Comparison of ENCODE assay signal across 1 cellular context in the genomic region with DNA sequence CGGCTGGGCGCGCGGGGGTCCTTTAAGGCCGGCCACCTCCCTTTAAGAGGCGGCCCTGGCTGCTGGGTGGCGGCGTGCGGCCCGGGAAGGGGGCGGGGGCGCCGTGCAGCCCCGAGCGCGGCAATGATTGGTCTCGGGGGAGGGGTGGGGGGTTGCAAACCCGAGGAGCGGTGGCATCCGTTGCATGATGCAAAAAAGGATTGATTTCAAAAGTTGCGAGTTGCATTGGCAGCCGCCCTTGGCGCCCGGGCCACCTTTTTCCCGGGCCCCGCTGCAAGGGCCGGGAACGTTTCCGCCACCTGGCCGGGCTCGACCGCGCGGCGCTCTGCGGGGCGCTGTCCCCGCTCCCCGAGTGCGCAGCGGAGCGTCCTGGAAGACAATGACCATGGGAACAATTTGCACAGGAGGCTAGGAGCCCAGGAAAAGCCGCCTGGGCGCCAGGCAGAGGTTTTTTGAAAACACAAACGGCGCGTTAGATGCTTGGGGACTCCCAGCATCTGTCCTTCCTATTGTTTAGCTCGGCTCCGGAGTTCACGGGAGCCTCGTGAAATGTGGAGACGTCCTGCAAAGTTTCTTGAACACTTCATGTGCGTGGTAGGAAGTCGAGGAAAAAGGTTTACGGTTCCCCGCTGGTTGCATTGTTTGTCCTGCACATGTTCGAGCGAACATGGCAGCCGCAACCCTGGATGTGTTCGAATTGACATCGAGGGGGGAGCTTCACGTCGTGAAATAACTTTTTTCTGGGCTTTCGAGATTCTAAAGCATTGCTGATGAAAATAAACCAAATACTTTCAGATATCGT.
TF ChIP-seq lines count a peak whose summit lies in the region.

Gene SEPHS1, minus strand, starts transcription at position 78 of the 802 bp plus-strand sequence. CDS start 3,343 bp downstream, outside the sequence.

TF ChIP-seq in K562, 482 proteins besides CTCF, POLR2A, EP300 and RAD21 (continued from another document and continues in another):
- TF ChIP-seq, protein P1, sequence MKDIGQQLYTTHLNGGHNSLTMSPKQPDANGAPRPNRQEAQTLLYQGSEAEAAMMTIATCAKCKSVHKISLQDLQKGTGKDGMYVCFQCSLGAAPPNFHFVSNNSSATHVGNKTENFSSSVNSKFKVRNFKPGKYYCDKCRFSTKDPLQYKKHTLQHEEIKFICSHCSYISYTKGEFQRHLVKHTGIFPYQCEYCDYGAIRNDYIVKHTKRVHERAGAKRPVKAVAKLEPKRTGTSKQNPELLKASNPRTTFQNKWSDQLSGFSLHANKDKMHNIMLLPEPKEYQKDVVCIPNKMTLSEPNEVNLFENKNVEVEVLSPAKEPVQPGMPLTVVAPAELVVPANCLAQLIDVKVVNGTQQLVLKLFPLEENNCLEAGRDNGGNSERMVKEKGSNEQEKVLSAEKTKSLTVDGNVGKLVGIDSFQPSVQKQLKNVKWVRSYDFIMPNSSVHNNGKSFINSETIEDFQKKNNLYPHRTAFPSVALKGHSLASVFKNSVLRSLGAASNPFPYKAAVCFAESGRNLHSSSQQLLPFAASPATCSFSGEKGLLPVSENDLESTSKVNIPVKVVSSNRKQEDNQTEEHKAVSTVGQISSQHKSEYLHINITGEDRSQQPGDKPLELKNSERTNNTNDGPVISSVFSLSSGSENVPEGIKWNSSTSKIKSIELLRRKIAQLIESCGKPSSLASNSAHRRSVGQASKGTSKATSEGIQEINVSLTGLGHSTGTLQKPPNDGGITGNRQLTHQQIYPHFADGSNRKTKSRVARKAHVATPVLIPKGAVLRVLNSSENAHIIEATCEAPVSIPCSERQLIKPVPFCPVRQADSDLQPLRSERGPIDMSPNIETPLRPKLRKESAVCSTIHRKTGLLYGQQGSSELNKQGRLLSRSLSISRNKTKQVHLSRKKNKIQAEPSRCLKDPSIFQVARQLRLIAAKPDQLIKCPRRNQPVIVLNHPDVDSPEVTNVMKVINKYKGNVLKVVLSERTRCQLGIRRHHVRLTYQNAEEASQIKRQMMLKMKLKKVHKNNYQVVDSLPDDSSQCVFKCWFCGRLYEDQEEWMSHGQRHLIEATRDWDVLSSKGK (CRISPR knock-in tag; IDR thresholded peaks at IDR 0.05), result no peak
- TF ChIP-seq, protein P2, sequence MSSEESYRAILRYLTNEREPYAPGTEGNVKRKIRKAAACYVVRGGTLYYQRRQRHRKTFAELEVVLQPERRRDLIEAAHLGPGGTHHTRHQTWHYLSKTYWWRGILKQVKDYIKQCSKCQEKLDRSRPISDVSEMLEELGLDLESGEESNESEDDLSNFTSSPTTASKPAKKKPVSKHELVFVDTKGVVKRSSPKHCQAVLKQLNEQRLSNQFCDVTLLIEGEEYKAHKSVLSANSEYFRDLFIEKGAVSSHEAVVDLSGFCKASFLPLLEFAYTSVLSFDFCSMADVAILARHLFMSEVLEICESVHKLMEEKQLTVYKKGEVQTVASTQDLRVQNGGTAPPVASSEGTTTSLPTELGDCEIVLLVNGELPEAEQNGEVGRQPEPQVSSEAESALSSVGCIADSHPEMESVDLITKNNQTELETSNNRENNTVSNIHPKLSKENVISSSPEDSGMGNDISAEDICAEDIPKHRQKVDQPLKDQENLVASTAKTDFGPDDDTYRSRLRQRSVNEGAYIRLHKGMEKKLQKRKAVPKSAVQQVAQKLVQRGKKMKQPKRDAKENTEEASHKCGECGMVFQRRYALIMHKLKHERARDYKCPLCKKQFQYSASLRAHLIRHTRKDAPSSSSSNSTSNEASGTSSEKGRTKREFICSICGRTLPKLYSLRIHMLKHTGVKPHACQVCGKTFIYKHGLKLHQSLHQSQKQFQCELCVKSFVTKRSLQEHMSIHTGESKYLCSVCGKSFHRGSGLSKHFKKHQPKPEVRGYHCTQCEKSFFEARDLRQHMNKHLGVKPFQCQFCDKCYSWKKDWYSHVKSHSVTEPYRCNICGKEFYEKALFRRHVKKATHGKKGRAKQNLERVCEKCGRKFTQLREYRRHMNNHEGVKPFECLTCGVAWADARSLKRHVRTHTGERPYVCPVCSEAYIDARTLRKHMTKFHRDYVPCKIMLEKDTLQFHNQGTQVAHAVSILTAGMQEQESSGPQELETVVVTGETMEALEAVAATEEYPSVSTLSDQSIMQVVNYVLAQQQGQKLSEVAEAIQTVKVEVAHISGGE (CRISPR knock-in tag; IDR thresholded peaks at IDR 0.05), result peak in 1 of 3 experiments; percentile 13; a peak in 1 of 6 replicates
- TF ChIP-seq ZFP1 (CRISPR knock-in tag; IDR thresholded peaks at IDR 0.05) (no peak), ETS1 (conservative IDR thresholded peaks at IDR 0.05; ENCODE audit: control insufficient read depth, low read depth, low read length) (no peak; the same call in 1 of the 2 replicates), ZNF384 (IDR thresholded peaks at IDR 0.05; ENCODE audit: low read depth, low read length) (no peak), ZNF121 (CRISPR knock-in tag; conservative IDR thresholded peaks at IDR 0.05) (no peak), WHSC1 (IDR thresholded peaks at IDR 0.05; ENCODE audit: low read length) (no peak), ARID1B (IDR thresholded peaks at IDR 0.05) (no peak), UBTF (IDR thresholded peaks at IDR 0.05; ENCODE audit: borderline replicate concordance in 1 of 2, low read depth in 2 of 2, low read length in 2 of 2) (peak; percentile 70 to 80; a peak in 3 of 4 replicates), SAP30 (IDR thresholded peaks at IDR 0.05; ENCODE audit: borderline replicate concordance, insufficient read depth, low read depth, low read length, poor library complexity, severe bottlenecking) (peak; percentile 83), ZC3H11A (IDR thresholded peaks at IDR 0.05; ENCODE audit: low read depth, low read length) (no peak), E2F5 (CRISPR knock-in tag; IDR thresholded peaks at IDR 0.05) (no peak), GATAD2B (IDR thresholded peaks at IDR 0.05; ENCODE audit: borderline replicate concordance) (no peak), SMARCB1 (IDR thresholded peaks at IDR 0.05; ENCODE audit: insufficient read length, low read depth) (no peak), ZNF217 (CRISPR knock-in tag; IDR thresholded peaks at IDR 0.05) (no peak), BHLHE40 (IDR thresholded peaks at IDR 0.05; ENCODE audit: low read length) (no peak), LEF1 (IDR thresholded peaks at IDR 0.05) (no peak), FOXK2 (conservative IDR thresholded peaks at IDR 0.05 in 1 of 2, IDR thresholded peaks at IDR 0.05 in 1 of 2; ENCODE audit: low read depth in 2 of 2) (no peak), ZBTB34 (CRISPR knock-in tag; IDR thresholded peaks at IDR 0.05) (no peak), TSC22D4 (tag; IDR thresholded peaks at IDR 0.05) (no peak), LARP7 (IDR thresholded peaks at IDR 0.05) (no peak), ZNF124 (CRISPR knock-in tag; IDR thresholded peaks at IDR 0.05) (no peak), KDM4B (IDR thresholded peaks at IDR 0.05; ENCODE audit: borderline replicate concordance in 2 of 2, low read depth in 1 of 2) (peak in 1 of 2 experiments; percentile 35; a peak in 1 of 4 replicates), KAT7 (CRISPR knock-in tag; IDR thresholded peaks at IDR 0.05; ENCODE audit: borderline replicate concordance) (no peak), ZNF232 (CRISPR knock-in tag; IDR thresholded peaks at IDR 0.05) (no peak), CREB5 (CRISPR knock-in tag; IDR thresholded peaks at IDR 0.05) (no peak), PHTF2 (CRISPR knock-in tag; IDR thresholded peaks at IDR 0.05) (no peak), MTA1 (IDR thresholded peaks at IDR 0.05; ENCODE audit: borderline replicate concordance) (no peak), XRCC4 (IDR thresholded peaks at IDR 0.05; ENCODE audit: extremely low read depth, insufficient read depth, insufficient read length) (no peak), ZBED1 (IDR thresholded peaks at IDR 0.05) (no peak), ZFP36 (IDR thresholded peaks at IDR 0.05; ENCODE audit: low read depth, low read length, partially characterized antibody) (no peak), ERF (CRISPR knock-in tag; IDR thresholded peaks at IDR 0.05) (no peak), ZKSCAN8 (CRISPR knock-in tag; IDR thresholded peaks at IDR 0.05) (no peak), NCOA1 (IDR thresholded peaks at IDR 0.05; ENCODE audit: low read depth) (no peak), TAF9B (IDR thresholded peaks at IDR 0.05; ENCODE audit: partially characterized antibody) (no peak), PHB (CRISPR knock-in tag; IDR thresholded peaks at IDR 0.05) (no peak), NR2F6 (CRISPR knock-in tag; IDR thresholded peaks at IDR 0.05) (no peak)
- TF ChIP-seq, protein P3, sequence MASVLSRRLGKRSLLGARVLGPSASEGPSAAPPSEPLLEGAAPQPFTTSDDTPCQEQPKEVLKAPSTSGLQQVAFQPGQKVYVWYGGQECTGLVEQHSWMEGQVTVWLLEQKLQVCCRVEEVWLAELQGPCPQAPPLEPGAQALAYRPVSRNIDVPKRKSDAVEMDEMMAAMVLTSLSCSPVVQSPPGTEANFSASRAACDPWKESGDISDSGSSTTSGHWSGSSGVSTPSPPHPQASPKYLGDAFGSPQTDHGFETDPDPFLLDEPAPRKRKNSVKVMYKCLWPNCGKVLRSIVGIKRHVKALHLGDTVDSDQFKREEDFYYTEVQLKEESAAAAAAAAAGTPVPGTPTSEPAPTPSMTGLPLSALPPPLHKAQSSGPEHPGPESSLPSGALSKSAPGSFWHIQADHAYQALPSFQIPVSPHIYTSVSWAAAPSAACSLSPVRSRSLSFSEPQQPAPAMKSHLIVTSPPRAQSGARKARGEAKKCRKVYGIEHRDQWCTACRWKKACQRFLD (CRISPR knock-in tag; IDR thresholded peaks at IDR 0.05), result no peak
- TF ChIP-seq, protein P4, sequence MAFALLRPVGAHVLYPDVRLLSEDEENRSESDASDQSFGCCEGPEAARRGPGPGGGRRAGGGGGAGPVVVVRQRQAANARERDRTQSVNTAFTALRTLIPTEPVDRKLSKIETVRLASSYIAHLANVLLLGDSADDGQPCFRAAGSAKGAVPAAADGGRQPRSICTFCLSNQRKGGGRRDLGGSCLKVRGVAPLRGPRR (CRISPR knock-in tag; IDR thresholded peaks at IDR 0.05), result no peak
